11 cellular contexts compared by ENCODE assay signal in the genomic region with DNA sequence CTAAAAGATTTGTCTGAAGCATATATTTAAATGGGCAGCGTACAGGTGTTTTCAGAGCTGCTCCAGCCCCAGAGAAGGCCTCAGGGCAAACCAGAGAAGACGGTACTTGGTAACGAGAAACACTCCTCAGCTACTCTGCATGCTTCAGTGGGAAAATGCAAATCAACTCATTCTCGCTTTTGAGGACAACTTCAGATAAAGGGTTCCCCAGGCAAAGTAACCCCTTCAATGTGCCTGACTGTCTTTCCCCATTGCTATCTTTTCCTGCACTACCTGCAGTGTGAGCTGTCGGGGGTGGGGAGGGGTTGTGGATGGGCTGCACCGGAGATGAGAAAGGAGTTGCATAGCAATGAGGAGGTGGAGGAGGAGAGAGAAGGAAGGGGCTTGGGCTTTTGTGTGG.
A peak's percentile ranks its signal among the peaks of the same experiment; 100 is the strongest.
DNase-seq lines count a peak whose midpoint lies in the region; ATAC-seq and TF ChIP-seq lines count a peak whose summit lies in the region.
"Had no signal": no experiment of that assay in that cellular context is flagged by ENCODE, and none has a peak within 500 bp of the region (broad histone marks: within the 10 kb centered on the region; RNA-seq: fewer than 3 reads in every experiment).

No MANE protein-coding gene starts in this region.

- no peaks in the 10 kb centered on the region for H3F3A ChIP-seq in SK-N-SH (replicated peaks; ENCODE audit: insufficient read depth)

- intact Hi-C loops in ovary (cut with DNase I) (no loop called here), dorsolateral prefrontal cortex (cut with DNase I) (no loop called here)

- no peaks in the 10 kb centered on the region for H3K27me3 ChIP-seq in ovary
- no peaks in the 10 kb centered on the region for H3K27me3 ChIP-seq in SK-N-SH (ENCODE audit: insufficient read depth)
- H3K27me3 ChIP-seq in dorsolateral prefrontal cortex = peaks cover 0 to 34% (median 4%) of the 10 kb centered on the region in 45 donors

- H3K4me1 ChIP-seq in ovary (ENCODE audit: insufficient read depth) (no peaks in the 10 kb centered on the region), SK-N-SH (ENCODE audit: control insufficient read depth in 1 of 2, insufficient read depth in 2 of 2, low read depth in 1 of 2, low read length in 1 of 2) (no peaks in the 10 kb centered on the region; a peak in 1 of 4 replicates)

- H2AFZ ChIP-seq in SK-N-SH (ENCODE audit: low read depth) = no peak overlapping the region

- WGBS in ovary, 3 donors = 90 to 93% (median 93%) methylated on average over 6 of the region's 6 CpGs
- WGBS in SK-N-SH (ENCODE audit: low lambda C conversion rate) = 62% methylated on average over 6 of the region's 6 CpGs

- TF ChIP-seq POLR2A in ovary (IDR thresholded peaks at IDR 0.05) = no peak

- H3K9ac ChIP-seq in SK-N-SH = no peak overlapping the region

- TF ChIP-seq EP300 in ovary (IDR thresholded peaks at IDR 0.05) (no peak), SK-N-SH (IDR thresholded peaks at IDR 0.05; ENCODE audit: borderline replicate concordance in 1 of 2, low read depth in 1 of 2, low read length in 1 of 2) (no peak)

- POLR2A ChIA-PET in SK-N-SH (lab: Yijun Ruan, JAX) = no interaction called here

- H3K79me2 ChIP-seq in SK-N-SH (ENCODE audit: insufficient read depth) = no peaks in the 10 kb centered on the region

- H3K36me3 ChIP-seq in ovary (no peaks in the 10 kb centered on the region), SK-N-SH (replicated peaks in 1 of 2; ENCODE audit: control insufficient read depth in 1 of 2, insufficient read depth in 2 of 2, low read length in 1 of 2) (no peaks in the 10 kb centered on the region)

- H3K4me2 ChIP-seq in SK-N-SH = no peak overlapping the region

- no peak overlapping the region for H3K4me3 ChIP-seq in GM12865 (ENCODE audit: low read depth, low read length)
- no peak overlapping the region for H3K4me3 ChIP-seq in ovary
- no peak overlapping the region for H3K4me3 ChIP-seq in SK-N-SH (ENCODE audit: low read depth in 2 of 2, low read length in 1 of 2)
- no peak overlapping the region for H3K4me3 ChIP-seq in dorsolateral prefrontal cortex

- H3K27ac ChIP-seq in ovary (no peak overlapping the region), SK-N-SH (ENCODE audit: low read depth in 2 of 2, low read length in 1 of 2) (no peak overlapping the region), dorsolateral prefrontal cortex (no peak overlapping the region)

- TF ChIP-seq RAD21 in SK-N-SH (IDR thresholded peaks at IDR 0.05; ENCODE audit: low read length) = no peak

- H4K20me1 ChIP-seq in SK-N-SH (ENCODE audit: insufficient read depth) = no peaks in the 10 kb centered on the region

- DNase-seq in GM12865 (ENCODE audit: low read depth) (peak; percentile 70), NCI-H526 treated with DMSO at 0.1 percent for 48 hours (lab: John Stamatoyannopoulos, UW) (peak; percentile 98), ovary (no peak), SK-N-SH (no peak), foreskin melanocyte (no peak), dorsolateral prefrontal cortex (no peak)
- DNase-seq: activated CD4-positive, alpha-beta T cell treated with anti-CD3 and anti-CD28 coated beads, Interleukin-2, amount 10 ng/mL, durations not matched to agents 7 days and 5 days; AML-193; PC-3 had no signal

- ATAC-seq in GM19455 (IDR thresholded peaks at IDR 0.05; ENCODE audit: unreplicated experiment) (peak; percentile 83), HG02973 (IDR thresholded peaks at IDR 0.05; ENCODE audit: unreplicated experiment) (peak; percentile 94)
- ATAC-seq: PC-3 had no signal

- CTCF ChIA-PET in SK-N-SH (lab: Yijun Ruan, JAX) = no interaction called here

- no peaks in the 10 kb centered on the region for H3K9me2 ChIP-seq in SK-N-SH

- H3K9me3 ChIP-seq in ovary (no peaks in the 10 kb centered on the region), SK-N-SH (no peaks in the 10 kb centered on the region)

- TF ChIP-seq CTCF in GM12865 (IDR thresholded peaks at IDR 0.05; ENCODE audit: insufficient read depth, low read depth, low read length, missing control alignments) (no peak), ovary (IDR thresholded peaks at IDR 0.05) (no peak), SK-N-SH (IDR thresholded peaks at IDR 0.05) (no peak), dorsolateral prefrontal cortex (IDR thresholded peaks at IDR 0.05 in 54 of 56, conservative IDR thresholded peaks at IDR 0.05 in 2 of 56; ENCODE audit: low read depth in 1 of 56, partially characterized antibody in 56 of 56) (no peak)

TF ChIP-seq in SK-N-SH, 30 proteins besides CTCF, POLR2A, EP300 and RAD21:
- TF ChIP-seq FOXM1 (IDR thresholded peaks at IDR 0.05; ENCODE audit: low read depth) (no peak), TCF12 (IDR thresholded peaks at IDR 0.05) (no peak), FOXJ3 (CRISPR knock-in tag; IDR thresholded peaks at IDR 0.05) (no peak), CHD2 (IDR thresholded peaks at IDR 0.05; ENCODE audit: low read length, partially characterized antibody) (no peak), GATA2 (CRISPR knock-in tag; IDR thresholded peaks at IDR 0.05) (no peak)
- TF ChIP-seq, protein P1, sequence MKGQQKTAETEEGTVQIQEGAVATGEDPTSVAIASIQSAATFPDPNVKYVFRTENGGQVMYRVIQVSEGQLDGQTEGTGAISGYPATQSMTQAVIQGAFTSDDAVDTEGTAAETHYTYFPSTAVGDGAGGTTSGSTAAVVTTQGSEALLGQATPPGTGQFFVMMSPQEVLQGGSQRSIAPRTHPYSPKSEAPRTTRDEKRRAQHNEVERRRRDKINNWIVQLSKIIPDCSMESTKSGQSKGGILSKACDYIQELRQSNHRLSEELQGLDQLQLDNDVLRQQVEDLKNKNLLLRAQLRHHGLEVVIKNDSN (IDR thresholded peaks at IDR 0.05; ENCODE audit: borderline replicate concordance, low read depth) = no peak

Comparison
In these comparisons a context has a peak if more than half of its experiments do, and no peak if none do; other contexts are left out.
1. DNase-seq: peak in GM12865 (single experiment) and NCI-H526 treated with DMSO at 0.1 percent for 48 hours (single experiment); none in ovary (0 of 5), SK-N-SH (single experiment), foreskin melanocyte (single experiment) and dorsolateral prefrontal cortex (0 of 10).